8 cellular contexts compared by ENCODE assay signal in the genomic region with DNA sequence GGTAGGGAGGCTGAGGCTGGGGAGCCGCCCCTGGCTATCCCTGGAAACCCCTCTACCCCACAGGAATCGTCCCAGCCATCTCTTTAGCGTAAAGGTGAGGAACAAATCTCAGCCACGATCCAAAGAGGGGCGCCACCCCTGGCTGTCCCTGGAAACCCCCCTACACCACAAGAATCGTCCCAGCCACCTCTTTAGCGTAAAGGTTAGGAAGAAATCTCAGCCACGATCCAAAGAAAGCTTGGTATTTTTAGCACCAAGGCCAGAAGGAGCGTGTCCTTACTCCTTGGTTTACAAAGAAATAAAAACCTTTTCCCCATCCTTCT. TPM values are rescaled to one million over a fixed set of nuclear protein-coding genes. Genes with fewer than 3 reads are reported as not detected.
A peak's percentile ranks its signal among the peaks of the same experiment; 100 is the strongest.
DNase-seq lines count a peak whose midpoint lies in the region; ATAC-seq and TF ChIP-seq lines count a peak whose summit lies in the region.

No MANE protein-coding gene starts in this region.

- H3K4me1 Mint-ChIP-seq in activated naive CD8-positive, alpha-beta T cell treated with anti-CD3 and anti-CD28 coated beads for 36 hours = peaks cover 33% of the 10 kb centered on the region
- H3K4me1 Mint-ChIP-seq in stimulated activated naive B cell treated with anti-CD40 and anti-IgM and Interleukin-4, amounts not matched to agents 10 μg/mL and 1 μg/mL and 100 μg/mL, for 72 hours = peaks cover 29 to 39% of the 10 kb centered on the region in 2 donors

- no peaks in the 10 kb centered on the region for H3K36me3 ChIP-seq in iPS-20b (ENCODE audit: insufficient read depth, low read depth, low read length)

- H3K27ac ChIP-seq in HL-60 (replicated peaks) (no peak overlapping the region), iPS-20b (ENCODE audit: low read length) (peak overlapping the region; percentile 22)

- peaks cover 8% of the 10 kb centered on the region; the same call in 1 of the 2 replicates for H3K4me1 ChIP-seq in iPS-20b (ENCODE audit: insufficient read depth, low read length)

- TF ChIP-seq CTCF in HL-60 (IDR thresholded peaks at IDR 0.05; ENCODE audit: insufficient read depth, low read length) = no peak

- no peak for ATAC-seq in stimulated activated naive B cell treated with anti-CD40 and anti-IgM and Interleukin-4, amounts not matched to agents 10 μg/mL and 1 μg/mL and 100 μg/mL, for 72 hours (replicated peaks)
- no peak for ATAC-seq in GM21390 (IDR thresholded peaks at IDR 0.05; ENCODE audit: unreplicated experiment)
- ATAC-seq in GM21447 (IDR thresholded peaks at IDR 0.05; ENCODE audit: unreplicated experiment) = no peak

- peak overlapping the region; percentile 82; the same call in 1 of the 2 replicates for H3K9ac ChIP-seq in iPS-20b (ENCODE audit: low read depth, low read length)

- H3K4me3 ChIP-seq in HL-60 (replicated peaks; ENCODE audit: insufficient read depth, low read length) = peak overlapping the region; percentile 28
- H3K4me3 ChIP-seq in iPS-20b (ENCODE audit: low read length) = peak overlapping the region; percentile 82

- DNase-seq in HL-60 (ENCODE audit: low read depth in 1 of 2, low spot score in 1 of 2) (no peak), NCI-H146 (lab: John Stamatoyannopoulos, UW) (no peak), cerebellar nuclear complex (lab: John Stamatoyannopoulos, UW) (no peak)
- DNase-seq in activated naive CD8-positive, alpha-beta T cell treated with anti-CD3 and anti-CD28 coated beads for 36 hours = no peak
- no peak for DNase-seq in stimulated activated naive B cell treated with anti-CD40 and anti-IgM and Interleukin-4, amounts not matched to agents 10 μg/mL and 1 μg/mL and 100 μg/mL, for 72 hours

- peaks cover 19% of the 10 kb centered on the region for H3K36me3 Mint-ChIP-seq in activated naive CD8-positive, alpha-beta T cell treated with anti-CD3 and anti-CD28 coated beads for 36 hours
- no peaks in the 10 kb centered on the region for H3K36me3 Mint-ChIP-seq in stimulated activated naive B cell treated with anti-CD40 and anti-IgM and Interleukin-4, amounts not matched to agents 10 μg/mL and 1 μg/mL and 100 μg/mL, for 72 hours

- no peaks in the 10 kb centered on the region for H3K9me3 Mint-ChIP-seq in activated naive CD8-positive, alpha-beta T cell treated with anti-CD3 and anti-CD28 coated beads for 36 hours
- no peaks in the 10 kb centered on the region for H3K9me3 Mint-ChIP-seq in stimulated activated naive B cell treated with anti-CD40 and anti-IgM and Interleukin-4, amounts not matched to agents 10 μg/mL and 1 μg/mL and 100 μg/mL, for 72 hours

- H3K4me3 Mint-ChIP-seq in activated naive CD8-positive, alpha-beta T cell treated with anti-CD3 and anti-CD28 coated beads for 36 hours = peak overlapping the region; percentile 68
- peak overlapping the region; percentile 72 for H3K4me3 Mint-ChIP-seq in stimulated activated naive B cell treated with anti-CD40 and anti-IgM and Interleukin-4, amounts not matched to agents 10 μg/mL and 1 μg/mL and 100 μg/mL, for 72 hours

- peak overlapping the region; percentile 38 for H3K27ac Mint-ChIP-seq in activated naive CD8-positive, alpha-beta T cell treated with anti-CD3 and anti-CD28 coated beads for 36 hours
- H3K27ac Mint-ChIP-seq in stimulated activated naive B cell treated with anti-CD40 and anti-IgM and Interleukin-4, amounts not matched to agents 10 μg/mL and 1 μg/mL and 100 μg/mL, for 72 hours = peak overlapping the region; percentile 3

- H3K27me3 ChIP-seq in HL-60 (ENCODE audit: insufficient read depth, poor library complexity, severe bottlenecking) (no peaks in the 10 kb centered on the region), iPS-20b (ENCODE audit: insufficient read depth, low read length) (peaks cover 9% of the 10 kb centered on the region; the same call in 1 of the 2 replicates)

- no peaks in the 10 kb centered on the region for H3K27me3 Mint-ChIP-seq in activated naive CD8-positive, alpha-beta T cell treated with anti-CD3 and anti-CD28 coated beads for 36 hours
- H3K27me3 Mint-ChIP-seq in stimulated activated naive B cell treated with anti-CD40 and anti-IgM and Interleukin-4, amounts not matched to agents 10 μg/mL and 1 μg/mL and 100 μg/mL, for 72 hours = no peaks in the 10 kb centered on the region

- H3K9me3 ChIP-seq in iPS-20b (ENCODE audit: insufficient read depth, low read depth, low read length) = no peaks in the 10 kb centered on the region

RNA-seq across cellular contexts. Expression of gene TSPAN14, which starts 0.8 kb away (rescaled TPM):
- total RNA-seq in activated naive CD8-positive, alpha-beta T cell treated with anti-CD3 and anti-CD28 coated beads for 36 hours = 10 to 100 TPM; 39.6 to 40.4 TPM

RNA-seq across cellular contexts. Expression of gene PRXL2A, which starts 45.0 kb away (rescaled TPM):
- 10 to 100 TPM; 23.3 to 24.5 TPM for total RNA-seq in activated naive CD8-positive, alpha-beta T cell treated with anti-CD3 and anti-CD28 coated beads for 36 hours
